Comparison of ENCODE assay signal across 14 cellular contexts in genomic region chr2:39407516-39408296, GRCh38. TPM values are rescaled to one million over a fixed set of nuclear protein-coding genes. Genes with fewer than 3 reads are reported as not detected.
A peak's percentile ranks its signal among the peaks of the same experiment; 100 is the strongest.
DNase-seq lines count a peak whose midpoint lies in the region; ATAC-seq lines count a peak whose summit lies in the region.
"Had no signal": no experiment of that assay in that cellular context is flagged by ENCODE, and none has a peak within 500 bp of the region (broad histone marks: within the 10 kb centered on the region; RNA-seq: fewer than 3 reads in every experiment).

No MANE protein-coding gene starts in this region.

- H3K27me3 Mint-ChIP-seq in activated T-helper 17 cell treated with anti-CD3 and anti-CD28 coated beads, Interleukin-2, amount 50 U/mL, for 72 hours, result no peaks in the 10 kb centered on the region
- no peaks in the 10 kb centered on the region for H3K27me3 Mint-ChIP-seq in memory B cell
- H3K27me3 Mint-ChIP-seq in stimulated activated memory B cell treated with anti-CD40 and anti-IgM and Interleukin-4, amounts not matched to agents 10 μg/mL and 1 μg/mL and 100 μg/mL, for 72 hours, result no peaks in the 10 kb centered on the region

- peak overlapping the region; percentile 38 for H3K4me3 Mint-ChIP-seq in activated T-helper 17 cell treated with anti-CD3 and anti-CD28 coated beads, Interleukin-2, amount 50 U/mL, for 72 hours
- H3K4me3 Mint-ChIP-seq in memory B cell, result no peak overlapping the region
- H3K4me3 Mint-ChIP-seq in stimulated activated memory B cell treated with anti-CD40 and anti-IgM and Interleukin-4, amounts not matched to agents 10 μg/mL and 1 μg/mL and 100 μg/mL, for 72 hours, result peak overlapping the region; percentile 23

- no peaks in the 10 kb centered on the region for H3K36me3 Mint-ChIP-seq in activated T-helper 17 cell treated with anti-CD3 and anti-CD28 coated beads, Interleukin-2, amount 50 U/mL, for 72 hours (ENCODE audit: low read depth)
- no peaks in the 10 kb centered on the region for H3K36me3 Mint-ChIP-seq in memory B cell
- H3K36me3 Mint-ChIP-seq in stimulated activated memory B cell treated with anti-CD40 and anti-IgM and Interleukin-4, amounts not matched to agents 10 μg/mL and 1 μg/mL and 100 μg/mL, for 72 hours, result peaks cover 5% of the 10 kb centered on the region

- no peak overlapping the region for H3K27ac Mint-ChIP-seq in activated T-helper 17 cell treated with anti-CD3 and anti-CD28 coated beads, Interleukin-2, amount 50 U/mL, for 72 hours
- H3K27ac Mint-ChIP-seq in memory B cell, result peak overlapping the region; percentile 59
- H3K27ac Mint-ChIP-seq in stimulated activated memory B cell treated with anti-CD40 and anti-IgM and Interleukin-4, amounts not matched to agents 10 μg/mL and 1 μg/mL and 100 μg/mL, for 72 hours, result peak overlapping the region; percentile 58

- peaks cover 46% of the 10 kb centered on the region for H3K4me1 Mint-ChIP-seq in activated T-helper 17 cell treated with anti-CD3 and anti-CD28 coated beads, Interleukin-2, amount 50 U/mL, for 72 hours
- peaks cover 19% of the 10 kb centered on the region for H3K4me1 Mint-ChIP-seq in memory B cell
- peaks cover 65% of the 10 kb centered on the region for H3K4me1 Mint-ChIP-seq in stimulated activated memory B cell treated with anti-CD40 and anti-IgM and Interleukin-4, amounts not matched to agents 10 μg/mL and 1 μg/mL and 100 μg/mL, for 72 hours

- H3K9me3 Mint-ChIP-seq in activated T-helper 17 cell treated with anti-CD3 and anti-CD28 coated beads, Interleukin-2, amount 50 U/mL, for 72 hours, result no peaks in the 10 kb centered on the region
- no peaks in the 10 kb centered on the region for H3K9me3 Mint-ChIP-seq in memory B cell
- no peaks in the 10 kb centered on the region for H3K9me3 Mint-ChIP-seq in stimulated activated memory B cell treated with anti-CD40 and anti-IgM and Interleukin-4, amounts not matched to agents 10 μg/mL and 1 μg/mL and 100 μg/mL, for 72 hours

- DNase-seq in DMS 273 (lab: John Stamatoyannopoulos, UW; ENCODE audit: unreplicated experiment) (peak; percentile 14), DMS 273 treated with DMSO at 0.1 percent for 48 hours (lab: John Stamatoyannopoulos, UW) (no peak), memory B cell (ENCODE audit: low spot score in 2 of 2) (no peak), RPMI8226 (no peak), germinal center (ENCODE audit: low spot score) (no peak)
- DNase-seq: activated CD4-positive, alpha-beta T cell treated with anti-CD3 and anti-CD28 coated beads, Interleukin-2, amount 50 U/mL, for 1 hour; activated naive CD4-positive, alpha-beta T cell treated with Interleukin-2 at 50 U/mL for 16 hours; NCI-H1694 treated with DMSO at 0.1 percent for 48 hours; NCI-H226; stimulated activated CD4-positive, alpha-beta T cell treated with anti-CD3 and anti-CD28 coated beads, Interleukin-2, amount 100 ng/mL, for 24 hours; SW 1271 had no signal

- ATAC-seq in activated T-helper 17 cell treated with anti-CD3 and anti-CD28 coated beads, Interleukin-2, amount 50 U/mL, for 72 hours (replicated peaks), result no peak
- ATAC-seq in memory B cell (ENCODE audit: low read depth) (no peak), GM19324 (IDR thresholded peaks at IDR 0.05; ENCODE audit: low FRiP score, unreplicated experiment) (no peak)
- no peak for ATAC-seq in stimulated activated memory B cell treated with anti-CD40 and anti-IgM and Interleukin-4, amounts not matched to agents 10 μg/mL and 1 μg/mL and 100 μg/mL, for 72 hours

RNA-seq across cellular contexts. Expression of gene MAP4K3, which starts 29.4 kb away (rescaled TPM):
- 10 to 100 TPM in 1 of 2 donors, 1 to 10 TPM in 1; 8.9 to 11.3 TPM for total RNA-seq in activated T-helper 17 cell treated with anti-CD3 and anti-CD28 coated beads, Interleukin-2, amount 50 U/mL, for 72 hours
